Comparison of ENCODE assay signal across 1 cellular context in the genomic region with DNA sequence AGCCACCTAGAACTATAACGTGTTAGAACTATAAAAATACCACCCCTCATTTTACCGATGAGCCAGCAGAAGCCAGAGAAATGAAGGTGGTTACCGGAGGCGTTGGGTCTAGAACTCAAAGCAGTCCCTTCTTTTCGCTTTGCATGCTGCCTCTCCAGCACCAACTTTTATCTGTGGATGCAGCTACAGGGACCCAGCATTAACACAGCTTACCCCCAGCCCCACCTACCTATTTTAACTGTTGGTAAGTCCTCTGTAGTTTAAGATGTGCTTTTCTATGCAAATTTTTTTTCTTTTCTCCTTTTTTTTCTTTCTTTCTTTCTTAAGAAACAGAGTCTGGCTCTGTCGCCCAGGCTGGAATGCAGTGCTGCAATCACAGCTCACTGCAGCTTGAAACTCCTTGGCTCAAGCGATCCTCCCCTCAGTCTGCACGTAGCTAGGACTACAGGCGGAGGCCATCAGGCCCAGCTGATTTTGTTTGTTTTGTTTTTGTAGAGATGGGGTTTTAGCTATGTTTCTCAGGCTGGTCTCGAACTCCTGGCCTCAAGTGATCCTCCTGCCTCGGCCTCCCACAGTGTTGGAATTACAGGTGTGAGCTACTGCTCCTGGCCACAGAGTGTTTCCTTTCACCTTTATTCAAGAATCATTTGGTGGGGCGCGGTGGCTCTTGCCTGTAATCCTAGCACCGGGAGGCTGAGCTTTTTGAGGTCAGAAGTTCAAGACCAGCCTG.
TF ChIP-seq lines count a peak whose summit lies in the region.

No MANE protein-coding gene starts in this region.

TF ChIP-seq in GM12878, 131 proteins besides CTCF, POLR2A, EP300 and RAD21:
- TF ChIP-seq MXI1 (IDR thresholded peaks at IDR 0.05; ENCODE audit: low read depth, low read length): peak; percentile 2; the same call in 1 of the 2 replicates
- peak; percentile 96 for TF ChIP-seq MLLT1 (IDR thresholded peaks at IDR 0.05)
- no peak for TF ChIP-seq TAF1 (IDR thresholded peaks at IDR 0.05; ENCODE audit: borderline replicate concordance, low read depth, low read length)
- TF ChIP-seq, protein P1, sequence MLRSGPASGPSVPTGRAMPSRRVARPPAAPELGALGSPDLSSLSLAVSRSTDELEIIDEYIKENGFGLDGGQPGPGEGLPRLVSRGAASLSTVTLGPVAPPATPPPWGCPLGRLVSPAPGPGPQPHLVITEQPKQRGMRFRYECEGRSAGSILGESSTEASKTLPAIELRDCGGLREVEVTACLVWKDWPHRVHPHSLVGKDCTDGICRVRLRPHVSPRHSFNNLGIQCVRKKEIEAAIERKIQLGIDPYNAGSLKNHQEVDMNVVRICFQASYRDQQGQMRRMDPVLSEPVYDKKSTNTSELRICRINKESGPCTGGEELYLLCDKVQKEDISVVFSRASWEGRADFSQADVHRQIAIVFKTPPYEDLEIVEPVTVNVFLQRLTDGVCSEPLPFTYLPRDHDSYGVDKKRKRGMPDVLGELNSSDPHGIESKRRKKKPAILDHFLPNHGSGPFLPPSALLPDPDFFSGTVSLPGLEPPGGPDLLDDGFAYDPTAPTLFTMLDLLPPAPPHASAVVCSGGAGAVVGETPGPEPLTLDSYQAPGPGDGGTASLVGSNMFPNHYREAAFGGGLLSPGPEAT (IDR thresholded peaks at IDR 0.05; ENCODE audit: low read depth): no peak
- TF ChIP-seq, protein P2, sequence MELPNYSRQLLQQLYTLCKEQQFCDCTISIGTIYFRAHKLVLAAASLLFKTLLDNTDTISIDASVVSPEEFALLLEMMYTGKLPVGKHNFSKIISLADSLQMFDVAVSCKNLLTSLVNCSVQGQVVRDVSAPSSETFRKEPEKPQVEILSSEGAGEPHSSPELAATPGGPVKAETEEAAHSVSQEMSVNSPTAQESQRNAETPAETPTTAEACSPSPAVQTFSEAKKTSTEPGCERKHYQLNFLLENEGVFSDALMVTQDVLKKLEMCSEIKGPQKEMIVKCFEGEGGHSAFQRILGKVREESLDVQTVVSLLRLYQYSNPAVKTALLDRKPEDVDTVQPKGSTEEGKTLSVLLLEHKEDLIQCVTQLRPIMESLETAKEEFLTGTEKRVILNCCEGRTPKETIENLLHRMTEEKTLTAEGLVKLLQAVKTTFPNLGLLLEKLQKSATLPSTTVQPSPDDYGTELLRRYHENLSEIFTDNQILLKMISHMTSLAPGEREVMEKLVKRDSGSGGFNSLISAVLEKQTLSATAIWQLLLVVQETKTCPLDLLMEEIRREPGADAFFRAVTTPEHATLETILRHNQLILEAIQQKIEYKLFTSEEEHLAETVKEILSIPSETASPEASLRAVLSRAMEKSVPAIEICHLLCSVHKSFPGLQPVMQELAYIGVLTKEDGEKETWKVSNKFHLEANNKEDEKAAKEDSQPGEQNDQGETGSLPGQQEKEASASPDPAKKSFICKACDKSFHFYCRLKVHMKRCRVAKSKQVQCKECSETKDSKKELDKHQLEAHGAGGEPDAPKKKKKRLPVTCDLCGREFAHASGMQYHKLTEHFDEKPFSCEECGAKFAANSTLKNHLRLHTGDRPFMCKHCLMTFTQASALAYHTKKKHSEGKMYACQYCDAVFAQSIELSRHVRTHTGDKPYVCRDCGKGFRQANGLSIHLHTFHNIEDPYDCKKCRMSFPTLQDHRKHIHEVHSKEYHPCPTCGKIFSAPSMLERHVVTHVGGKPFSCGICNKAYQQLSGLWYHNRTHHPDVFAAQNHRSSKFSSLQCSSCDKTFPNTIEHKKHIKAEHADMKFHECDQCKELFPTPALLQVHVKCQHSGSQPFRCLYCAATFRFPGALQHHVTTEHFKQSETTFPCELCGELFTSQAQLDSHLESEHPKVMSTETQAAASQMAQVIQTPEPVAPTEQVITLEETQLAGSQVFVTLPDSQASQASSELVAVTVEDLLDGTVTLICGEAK (IDR thresholded peaks at IDR 0.05; ENCODE audit: borderline replicate concordance): no peak
- TF ChIP-seq, protein P3, sequence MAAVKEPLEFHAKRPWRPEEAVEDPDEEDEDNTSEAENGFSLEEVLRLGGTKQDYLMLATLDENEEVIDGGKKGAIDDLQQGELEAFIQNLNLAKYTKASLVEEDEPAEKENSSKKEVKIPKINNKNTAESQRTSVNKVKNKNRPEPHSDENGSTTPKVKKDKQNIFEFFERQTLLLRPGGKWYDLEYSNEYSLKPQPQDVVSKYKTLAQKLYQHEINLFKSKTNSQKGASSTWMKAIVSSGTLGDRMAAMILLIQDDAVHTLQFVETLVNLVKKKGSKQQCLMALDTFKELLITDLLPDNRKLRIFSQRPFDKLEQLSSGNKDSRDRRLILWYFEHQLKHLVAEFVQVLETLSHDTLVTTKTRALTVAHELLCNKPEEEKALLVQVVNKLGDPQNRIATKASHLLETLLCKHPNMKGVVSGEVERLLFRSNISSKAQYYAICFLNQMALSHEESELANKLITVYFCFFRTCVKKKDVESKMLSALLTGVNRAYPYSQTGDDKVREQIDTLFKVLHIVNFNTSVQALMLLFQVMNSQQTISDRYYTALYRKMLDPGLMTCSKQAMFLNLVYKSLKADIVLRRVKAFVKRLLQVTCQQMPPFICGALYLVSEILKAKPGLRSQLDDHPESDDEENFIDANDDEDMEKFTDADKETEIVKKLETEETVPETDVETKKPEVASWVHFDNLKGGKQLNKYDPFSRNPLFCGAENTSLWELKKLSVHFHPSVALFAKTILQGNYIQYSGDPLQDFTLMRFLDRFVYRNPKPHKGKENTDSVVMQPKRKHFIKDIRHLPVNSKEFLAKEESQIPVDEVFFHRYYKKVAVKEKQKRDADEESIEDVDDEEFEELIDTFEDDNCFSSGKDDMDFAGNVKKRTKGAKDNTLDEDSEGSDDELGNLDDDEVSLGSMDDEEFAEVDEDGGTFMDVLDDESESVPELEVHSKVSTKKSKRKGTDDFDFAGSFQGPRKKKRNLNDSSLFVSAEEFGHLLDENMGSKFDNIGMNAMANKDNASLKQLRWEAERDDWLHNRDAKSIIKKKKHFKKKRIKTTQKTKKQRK (IDR thresholded peaks at IDR 0.05; ENCODE audit: low read depth, low read length): no peak
- TF ChIP-seq ZSCAN29 (IDR thresholded peaks at IDR 0.05): no peak
